In genomic region chr4:23890369-23891063, GRCh38 we compare ENCODE assay signal across 10 cellular contexts. TPM values are rescaled to one million over a fixed set of nuclear protein-coding genes. Genes with fewer than 3 reads are reported as not detected.
DNase-seq lines count a peak whose midpoint lies in the region; ATAC-seq, FAIRE-seq and TF ChIP-seq lines count a peak whose summit lies in the region.
"Had no signal": no experiment of that assay in that cellular context is flagged by ENCODE, and none has a peak within 500 bp of the region (broad histone marks: within the 10 kb centered on the region; RNA-seq: fewer than 3 reads in every experiment).

No MANE protein-coding gene starts in this region.

- H3K9me3 ChIP-seq in cardiac muscle cell (ENCODE audit: low read depth): no peaks in the 10 kb centered on the region
- H3K9me3 ChIP-seq: BLaER1 had no signal

- peak overlapping the region; percentile 63 for H3K4me3 ChIP-seq in cardiac muscle cell
- H3K4me3 ChIP-seq: BLaER1 had no signal

- peak overlapping the region; percentile 95 for H3K27ac ChIP-seq in cardiac muscle cell
- H3K27ac ChIP-seq: BLaER1 had no signal

- H3K27me3 Mint-ChIP-seq in nephron progenitor cell (ENCODE audit: low read depth, poor library complexity) (peaks cover 29% of the 10 kb centered on the region), natural killer cell (ENCODE audit: low read depth in 2 of 2) (no peaks in the 10 kb centered on the region)

- H3K27ac Mint-ChIP-seq in nephron progenitor cell: no peak overlapping the region
- no peak overlapping the region for H3K27ac Mint-ChIP-seq in natural killer cell

- no peaks in the 10 kb centered on the region for H3K27me3 ChIP-seq in cardiac muscle cell
- H3K27me3 ChIP-seq: BLaER1 had no signal

- peaks cover 27% of the 10 kb centered on the region for H3K4me1 Mint-ChIP-seq in nephron progenitor cell
- H3K4me1 Mint-ChIP-seq in natural killer cell: no peaks in the 10 kb centered on the region

- H3K9me3 Mint-ChIP-seq in nephron progenitor cell: no peaks in the 10 kb centered on the region
- peaks cover 8 to 17% of the 10 kb centered on the region in 2 donors for H3K9me3 Mint-ChIP-seq in natural killer cell

- H3K36me3 Mint-ChIP-seq in nephron progenitor cell (ENCODE audit: low read depth): no peaks in the 10 kb centered on the region
- H3K36me3 Mint-ChIP-seq in natural killer cell: no peaks in the 10 kb centered on the region

- intact Hi-C loops in Right ventricle myocardium inferior (cut with DNase I): no loop called here
- intact Hi-C loops in natural killer cell (cut with micrococcal nuclease): no loop called here

- H3K4me3 Mint-ChIP-seq in nephron progenitor cell (peak overlapping the region; percentile 85), natural killer cell (no peak overlapping the region)

- TF ChIP-seq CTCF in cardiac muscle cell (IDR thresholded peaks at IDR 0.05; ENCODE audit: low read depth, low read length): no peak
- TF ChIP-seq CTCF in nephron progenitor cell (IDR thresholded peaks at IDR 0.05): no peak
- no peak for TF ChIP-seq CTCF in D721Med (IDR thresholded peaks at IDR 0.05; ENCODE audit: insufficient read depth, missing control alignments)
- TF ChIP-seq CTCF in natural killer cell (IDR thresholded peaks at IDR 0.05): no peak

- peak; percentile 8 to 43 for DNase-seq in cardiac muscle cell (ENCODE audit: low read depth in 1 of 2, low spot score in 1 of 2)
- DNase-seq in Right ventricle myocardium inferior (ENCODE audit: missing footprints): no peak
- peak; percentile 47 for DNase-seq in fibroblast of peridontal ligament (ENCODE audit: extremely low read depth)
- DNase-seq in nephron progenitor cell: no peak
- DNase-seq in KG1 (lab: John Stamatoyannopoulos, UW): no peak
- DNase-seq in AML-193 (lab: John Stamatoyannopoulos, UW): no peak
- DNase-seq in D721Med (ENCODE audit: insufficient read length, low spot score): no peak
- DNase-seq in natural killer cell: no peak
- DNase-seq: activated naive CD4-positive, alpha-beta T cell had no signal

- ATAC-seq in Right ventricle myocardium inferior (no peak), natural killer cell (no peak)

- FAIRE-seq in D721Med (lab: Jason Lieb, UNC): no peak

- peaks cover 41% of the 10 kb centered on the region for H3K4me1 ChIP-seq in cardiac muscle cell (ENCODE audit: low read depth)
- H3K4me1 ChIP-seq: BLaER1 had no signal

- H3K36me3 ChIP-seq in cardiac muscle cell: no peaks in the 10 kb centered on the region
- H3K36me3 ChIP-seq: BLaER1 had no signal

RNA-seq across cellular contexts. Expression of gene PPARGC1A, which starts 0.7 kb away (rescaled TPM):
- total RNA-seq in cardiac muscle cell (23.9 and 42.3 TPM in 2 replicates), Right ventricle myocardium inferior (77.5 TPM), natural killer cell (not detected)
- 17.7 and 28.4 TPM in 2 replicates for polyA plus RNA-seq in cardiac muscle cell

Comparison
In these comparisons a context has a peak if more than half of its experiments do, and no peak if none do; other contexts are left out.
1. DNase-seq: peak in cardiac muscle cell (2 of 2) and fibroblast of peridontal ligament (single experiment); none in Right ventricle myocardium inferior (single experiment), nephron progenitor cell (single experiment), KG1 (single experiment), AML-193 (0 of 2), D721Med (single experiment) and natural killer cell (single experiment).
2. RNA of gene PPARGC1A, which starts 0.7 kb away (total RNA-seq): 77.5 TPM in Right ventricle myocardium inferior (single experiment) and 23.9 to 42.3 TPM in cardiac muscle cell; not detected in natural killer cell; every median in the first group is over 10 times any median in the second.